9 cellular contexts compared by ENCODE assay signal in the genomic region with DNA sequence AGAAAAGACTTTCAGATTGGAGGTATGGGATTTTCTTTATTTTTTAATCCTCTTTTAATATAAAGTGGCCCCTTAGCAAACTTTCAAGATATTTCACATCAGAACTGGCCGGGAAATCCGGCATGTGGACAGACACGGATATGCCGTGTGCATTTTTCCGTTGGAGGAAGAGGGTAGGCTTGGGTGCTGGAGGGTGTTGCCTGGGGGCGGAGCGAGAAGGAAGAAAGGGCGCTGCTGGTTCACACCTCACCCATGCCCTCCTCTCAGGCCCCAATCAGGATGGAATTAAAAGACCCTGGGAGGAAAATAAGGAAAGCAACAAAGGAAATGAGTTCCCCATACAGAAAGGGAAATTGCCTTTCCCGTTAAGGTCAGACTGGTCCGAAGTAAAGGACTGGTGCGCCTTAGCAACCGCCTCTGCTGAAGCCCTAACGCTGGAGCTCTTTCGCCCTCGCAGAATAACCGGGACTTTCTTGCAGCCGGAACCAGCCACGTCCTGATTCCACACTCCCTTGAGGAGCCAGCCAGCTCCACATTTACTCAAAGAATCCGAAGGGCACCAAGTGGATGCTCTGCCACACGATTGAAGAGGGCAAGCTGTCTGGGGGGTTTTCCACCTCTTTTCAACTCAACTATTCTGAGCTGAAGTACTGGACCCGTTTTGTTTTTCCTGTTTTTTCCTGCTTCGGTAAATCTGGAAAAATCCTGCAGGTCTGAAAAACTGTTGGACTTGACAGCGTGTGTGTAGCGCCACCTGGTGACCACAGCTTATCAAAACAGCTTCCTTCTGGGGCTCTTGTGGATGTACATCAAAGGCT. TPM values are rescaled to one million over a fixed set of nuclear protein-coding genes. Genes with fewer than 3 reads are reported as not detected.
DNase-seq lines count a peak whose midpoint lies in the region; ATAC-seq and TF ChIP-seq lines count a peak whose summit lies in the region.
"Had no signal": no experiment of that assay in that cellular context is flagged by ENCODE, and none has a peak within 500 bp of the region (broad histone marks: within the 10 kb centered on the region; RNA-seq: fewer than 3 reads in every experiment).

No MANE protein-coding gene starts in this region.

- H3K9ac ChIP-seq in ES-I3 (ENCODE audit: low read depth, low read length) = peak overlapping the region; percentile 64
- H3K9ac ChIP-seq in KMS-11 = no peak overlapping the region

- CTCF ChIA-PET in Panc1 (lab: Charles Lee) = interaction anchor here (0.5 to 1.8 kb wide), 11 partner anchors 18 to 870 kb away, joined by 3 to 7 read pairs (median 5); no protein-coding TSS in a partner anchor
- CTCF ChIA-PET in naive thymus-derived CD4-positive, alpha-beta T cell (lab: Charles Lee) = interaction anchor here (0.6 to 9.0 kb wide), 43 partner anchors 9 to 1262 kb away, joined by 3 to 213 read pairs (median 4); a partner anchor contains a TSS

- H3K27me3 ChIP-seq in KMS-11 (ENCODE audit: insufficient read depth, low read depth) = no peaks in the 10 kb centered on the region
- H3K27me3 ChIP-seq in Panc1 (ENCODE audit: control insufficient read depth, insufficient read depth, low read length) = no peaks in the 10 kb centered on the region
- no peaks in the 10 kb centered on the region for H3K27me3 ChIP-seq in naive thymus-derived CD4-positive, alpha-beta T cell (ENCODE audit: control insufficient read depth in 2 of 2, insufficient read depth in 2 of 2, low read length in 2 of 2)

- H3K4me3 ChIP-seq in KMS-11 (IDR thresholded peaks at IDR 0.05; ENCODE audit: insufficient read depth, low read depth, low read length) (no peak overlapping the region), Panc1 (ENCODE audit: low read depth in 2 of 2, low read length in 2 of 2) (peak overlapping the region; percentile 20 to 53; a peak in 3 of 4 replicates), fibroblast of pulmonary artery (replicated peaks; ENCODE audit: low read depth, low read length) (peak overlapping the region; percentile 41)
- H3K4me3 ChIP-seq in naive thymus-derived CD4-positive, alpha-beta T cell (ENCODE audit: low read length) = peak overlapping the region; percentile 63

- DNase-seq in Panc1 (ENCODE audit: low read depth, low spot score) (peak; percentile 59), fibroblast of pulmonary artery (ENCODE audit: low read depth) (peak; percentile 93)
- peak; percentile 49 for DNase-seq in activated T-helper 2 cell treated with anti-CD3 and anti-CD28 coated beads, Interferon-gamma antibody, Interleukin-2, Interleukin-4, amounts not matched to agents 10 μg/mL and 5 μg/mL and 100 μg/mL, durations not matched to agents 14 hours and 24 hours and 36 hours (ENCODE audit: low spot score)
- DNase-seq in naive thymus-derived CD4-positive, alpha-beta T cell = peak; percentile 46 to 79 (median 65)

- peak overlapping the region; percentile 55; the same call in 1 of the 2 replicates for H3K4me2 ChIP-seq in KMS-11

- H3K79me2 ChIP-seq in KMS-11 (ENCODE audit: insufficient read depth, low read depth) = no peaks in the 10 kb centered on the region

- H3K9me3 ChIP-seq in ES-I3 (ENCODE audit: control insufficient read depth, insufficient read depth, low read length) (no peaks in the 10 kb centered on the region; the same call in 1 of the 2 replicates), Panc1 (ENCODE audit: control insufficient read depth, insufficient read depth, low read depth, low read length) (no peaks in the 10 kb centered on the region)
- H3K9me3 ChIP-seq in naive thymus-derived CD4-positive, alpha-beta T cell (ENCODE audit: control insufficient read depth in 2 of 3, low read length in 3 of 3) = no peaks in the 10 kb centered on the region

- no peaks in the 10 kb centered on the region for H3K36me3 Mint-ChIP-seq in activated T-helper 2 cell treated with anti-CD3 and anti-CD28 coated beads, Interferon-gamma antibody, Interleukin-2, Interleukin-4, amounts not matched to agents 10 μg/mL and 5 μg/mL and 100 μg/mL, durations not matched to agents 14 hours and 24 hours and 36 hours (ENCODE audit: low read depth)
- peaks cover 0 to 9% (median 0%) of the 10 kb centered on the region in 5 donors for H3K36me3 Mint-ChIP-seq in naive thymus-derived CD4-positive, alpha-beta T cell
- H3K36me3 Mint-ChIP-seq in stimulated activated naive CD8-positive, alpha-beta T cell treated with anti-CD3 and anti-CD28 coated beads, Interleukin-15, Interleukin-2, amounts not matched to agents 100 ng/mL and 50 ng/mL, for 24 hours (ENCODE audit: low read depth) = no peaks in the 10 kb centered on the region

- H3K27ac ChIP-seq in KMS-11 (no peak overlapping the region), Panc1 (ENCODE audit: low read length) (no peak overlapping the region)
- H3K27ac ChIP-seq in naive thymus-derived CD4-positive, alpha-beta T cell (ENCODE audit: low read depth, low read length) = no peak overlapping the region

- POLR2A ChIA-PET in Panc1 (lab: Charles Lee) = no interaction called here
- POLR2A ChIA-PET in naive thymus-derived CD4-positive, alpha-beta T cell (lab: Charles Lee) = interaction anchor here (0.6 to 1.8 kb wide), 11 partner anchors 11 to 478 kb away, joined by 3 to 6 read pairs (median 3); no protein-coding TSS in a partner anchor

- H4K20me1 ChIP-seq in KMS-11 (ENCODE audit: insufficient read depth) = no peaks in the 10 kb centered on the region

- TF ChIP-seq CTCF in KMS-11 (conservative IDR thresholded peaks at IDR 0.05; ENCODE audit: low read depth, low read length) = peak; percentile 94
- peak; percentile 85 for TF ChIP-seq CTCF in Panc1 (IDR thresholded peaks at IDR 0.05)
- TF ChIP-seq CTCF in fibroblast of pulmonary artery (IDR thresholded peaks at IDR 0.05; ENCODE audit: low read length, missing control alignments) = peak; percentile 88

- peak overlapping the region; percentile 47; the same call in 1 of the 2 replicates for H2AFZ ChIP-seq in KMS-11 (ENCODE audit: low read depth)

- H3K4me3 Mint-ChIP-seq in activated T-helper 2 cell treated with anti-CD3 and anti-CD28 coated beads, Interferon-gamma antibody, Interleukin-2, Interleukin-4, amounts not matched to agents 10 μg/mL and 5 μg/mL and 100 μg/mL, durations not matched to agents 14 hours and 24 hours and 36 hours (ENCODE audit: low read depth) = peak overlapping the region; percentile 65
- peak overlapping the region; percentile 75 to 87 (median 82) for H3K4me3 Mint-ChIP-seq in naive thymus-derived CD4-positive, alpha-beta T cell
- H3K4me3 Mint-ChIP-seq in stimulated activated naive CD8-positive, alpha-beta T cell treated with anti-CD3 and anti-CD28 coated beads, Interleukin-15, Interleukin-2, amounts not matched to agents 100 ng/mL and 50 ng/mL, for 24 hours = peak overlapping the region; percentile 69

- intact Hi-C loops in Panc1 (cut with micrococcal nuclease; ENCODE audit: unreplicated experiment) = loop anchor here (1.0 kb wide), 2 partner anchors 452 to 479 kb away; no protein-coding TSS in a partner anchor
- intact Hi-C loops in activated T-helper 2 cell treated with anti-CD3 and anti-CD28 coated beads, Interferon-gamma antibody, Interleukin-2, Interleukin-4, amounts not matched to agents 10 μg/mL and 5 μg/mL and 100 μg/mL, durations not matched to agents 14 hours and 24 hours and 36 hours (cut with micrococcal nuclease) = loop anchor here (1.0 to 5.0 kb wide), 10 partner anchors 24 to 479 kb away; no protein-coding TSS in a partner anchor
- intact Hi-C loops in naive thymus-derived CD4-positive, alpha-beta T cell (cut with micrococcal nuclease) = loop anchor here (1.0 to 5.0 kb wide), 16 partner anchors 23 to 479 kb away; no protein-coding TSS in a partner anchor

- peaks cover 7% of the 10 kb centered on the region for H3K27me3 Mint-ChIP-seq in activated T-helper 2 cell treated with anti-CD3 and anti-CD28 coated beads, Interferon-gamma antibody, Interleukin-2, Interleukin-4, amounts not matched to agents 10 μg/mL and 5 μg/mL and 100 μg/mL, durations not matched to agents 14 hours and 24 hours and 36 hours (ENCODE audit: low read depth)
- H3K27me3 Mint-ChIP-seq in naive thymus-derived CD4-positive, alpha-beta T cell = no peaks in the 10 kb centered on the region
- H3K27me3 Mint-ChIP-seq in stimulated activated naive CD8-positive, alpha-beta T cell treated with anti-CD3 and anti-CD28 coated beads, Interleukin-15, Interleukin-2, amounts not matched to agents 100 ng/mL and 50 ng/mL, for 24 hours = no peaks in the 10 kb centered on the region

- peak overlapping the region; percentile 79 for H3K27ac Mint-ChIP-seq in activated T-helper 2 cell treated with anti-CD3 and anti-CD28 coated beads, Interferon-gamma antibody, Interleukin-2, Interleukin-4, amounts not matched to agents 10 μg/mL and 5 μg/mL and 100 μg/mL, durations not matched to agents 14 hours and 24 hours and 36 hours
- H3K27ac Mint-ChIP-seq in naive thymus-derived CD4-positive, alpha-beta T cell = peak overlapping the region; percentile 18 to 91 (median 72)
- peak overlapping the region; percentile 92 for H3K27ac Mint-ChIP-seq in stimulated activated naive CD8-positive, alpha-beta T cell treated with anti-CD3 and anti-CD28 coated beads, Interleukin-15, Interleukin-2, amounts not matched to agents 100 ng/mL and 50 ng/mL, for 24 hours

- no TSS peak for BruUV-seq in Panc1 (replicated peaks; lab: Mats Ljungman, UMichigan)

- ATAC-seq in Panc1 (peak; percentile 83), GM19467 (IDR thresholded peaks at IDR 0.05; ENCODE audit: unreplicated experiment) (no peak)
- peak; percentile 82 for ATAC-seq in naive thymus-derived CD4-positive, alpha-beta T cell

- H3K9me3 Mint-ChIP-seq in activated T-helper 2 cell treated with anti-CD3 and anti-CD28 coated beads, Interferon-gamma antibody, Interleukin-2, Interleukin-4, amounts not matched to agents 10 μg/mL and 5 μg/mL and 100 μg/mL, durations not matched to agents 14 hours and 24 hours and 36 hours = no peaks in the 10 kb centered on the region
- H3K9me3 Mint-ChIP-seq in naive thymus-derived CD4-positive, alpha-beta T cell = peaks cover 0 to 6% (median 0%) of the 10 kb centered on the region in 11 donors
- no peaks in the 10 kb centered on the region for H3K9me3 Mint-ChIP-seq in stimulated activated naive CD8-positive, alpha-beta T cell treated with anti-CD3 and anti-CD28 coated beads, Interleukin-15, Interleukin-2, amounts not matched to agents 100 ng/mL and 50 ng/mL, for 24 hours

- H3K36me3 ChIP-seq in ES-I3 (ENCODE audit: insufficient read depth, low read length) = no peaks in the 10 kb centered on the region
- H3K36me3 ChIP-seq in KMS-11 (ENCODE audit: insufficient read depth) = no peaks in the 10 kb centered on the region
- H3K36me3 ChIP-seq in Panc1 (ENCODE audit: control insufficient read depth, insufficient read depth, low read length) = no peaks in the 10 kb centered on the region
- no peaks in the 10 kb centered on the region for H3K36me3 ChIP-seq in naive thymus-derived CD4-positive, alpha-beta T cell (ENCODE audit: control insufficient read depth in 2 of 3, insufficient read depth in 3 of 3, low read length in 3 of 3)

- H3K4me1 Mint-ChIP-seq in activated T-helper 2 cell treated with anti-CD3 and anti-CD28 coated beads, Interferon-gamma antibody, Interleukin-2, Interleukin-4, amounts not matched to agents 10 μg/mL and 5 μg/mL and 100 μg/mL, durations not matched to agents 14 hours and 24 hours and 36 hours (ENCODE audit: low read depth) = peaks cover 31% of the 10 kb centered on the region
- H3K4me1 Mint-ChIP-seq in naive thymus-derived CD4-positive, alpha-beta T cell = peaks cover 14 to 50% (median 17%) of the 10 kb centered on the region in 7 donors
- H3K4me1 Mint-ChIP-seq in stimulated activated naive CD8-positive, alpha-beta T cell treated with anti-CD3 and anti-CD28 coated beads, Interleukin-15, Interleukin-2, amounts not matched to agents 100 ng/mL and 50 ng/mL, for 24 hours (ENCODE audit: low read depth) = peaks cover 34% of the 10 kb centered on the region

- in situ Hi-C loops in Panc1 (cut with HindIII; ENCODE audit: low pct_unique_long_range_greater_than_20kb, low sequenced_read_pairs) = no loop called here

- peaks cover 11% of the 10 kb centered on the region; the same call in 1 of the 2 replicates for H3K4me1 ChIP-seq in ES-I3 (ENCODE audit: insufficient read depth, low read length)
- peaks cover 19% of the 10 kb centered on the region for H3K4me1 ChIP-seq in KMS-11 (ENCODE audit: low read depth, poor library complexity, severe bottlenecking)
- H3K4me1 ChIP-seq in Panc1 (ENCODE audit: control insufficient read depth, insufficient read depth, low read length) = no peaks in the 10 kb centered on the region
- H3K4me1 ChIP-seq in naive thymus-derived CD4-positive, alpha-beta T cell (ENCODE audit: control insufficient read depth in 2 of 2, insufficient read depth in 2 of 2, low read length in 2 of 2) = peaks cover 9 to 13% of the 10 kb centered on the region in 2 donors

RNA-seq across cellular contexts. Expression of a gene that starts 37.8 kb away (rescaled TPM):
- total RNA-seq in Panc1 (2021; ENCODE audit: unreplicated experiment) = not detected
- not detected for polyA plus RNA-seq in Panc1 (2012; ENCODE audit: insufficient read length)
- 1.2 and 1.4 TPM in 2 replicates for total RNA-seq in activated T-helper 2 cell treated with anti-CD3 and anti-CD28 coated beads, Interferon-gamma antibody, Interleukin-2, Interleukin-4, amounts not matched to agents 10 μg/mL and 5 μg/mL and 100 μg/mL, durations not matched to agents 14 hours and 24 hours and 36 hours
- total RNA-seq in naive thymus-derived CD4-positive, alpha-beta T cell = 1 to 10 TPM in 3 of 5 experiments, under 1 TPM in 2; 0.92 to 7.6 (median 1.4) TPM
- polyA plus RNA-seq in naive thymus-derived CD4-positive, alpha-beta T cell = not detected
- total RNA-seq: subcutaneous adipose tissue had no signal
